In the genomic region with DNA sequence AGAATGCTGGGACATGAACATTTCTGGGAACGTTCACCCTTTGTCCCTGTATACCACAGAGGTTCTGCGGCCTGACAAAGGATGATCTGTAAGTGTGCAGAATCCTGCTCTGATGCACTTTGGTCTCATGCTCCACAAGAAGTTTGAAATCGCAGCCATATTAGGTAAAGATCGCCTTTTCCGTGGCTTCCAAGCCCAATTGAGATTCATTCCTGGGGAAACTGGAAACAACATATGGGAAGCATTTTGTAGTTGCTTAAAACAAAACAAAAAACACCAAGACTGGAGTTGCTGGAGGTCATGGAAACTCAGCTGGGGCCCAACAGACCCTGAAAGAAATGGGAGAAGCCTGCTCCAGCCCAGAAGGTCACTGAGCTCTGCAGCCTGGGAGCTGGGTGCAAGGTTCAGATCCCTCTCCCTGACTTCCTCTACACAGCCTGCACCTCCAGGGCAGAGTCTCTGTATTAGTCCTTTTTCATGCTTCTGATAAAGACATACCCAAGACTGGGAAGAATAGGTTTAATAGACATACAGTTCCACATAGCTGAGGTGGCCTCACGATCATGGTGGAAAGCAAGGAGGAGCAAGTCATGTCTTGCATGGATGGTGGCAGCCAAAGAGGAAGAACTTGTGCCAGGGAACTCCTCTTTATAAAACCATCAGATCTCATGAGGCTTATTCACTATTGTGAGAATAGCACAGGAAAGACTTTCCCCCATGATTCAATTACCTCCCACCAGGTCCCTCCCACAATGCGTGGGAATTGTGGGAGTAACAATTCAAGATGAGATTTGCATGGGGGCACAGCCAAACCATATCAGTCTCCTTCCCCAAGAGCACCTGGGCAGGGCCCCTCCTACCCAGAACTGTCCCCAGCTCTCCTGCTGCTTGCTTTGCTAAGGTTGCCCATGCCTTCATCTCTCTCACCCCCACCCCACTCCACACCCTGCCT, we compare ENCODE assay signal across 1 cellular context.
TF ChIP-seq lines count a peak whose summit lies in the region.

No MANE protein-coding gene starts in this region.

TF ChIP-seq in GM23338, 12 proteins besides CTCF, POLR2A, EP300 and RAD21 (continued from another document):
- TF ChIP-seq ETS1 (IDR thresholded peaks at IDR 0.05) = no peak
- TF ChIP-seq, protein P1, sequence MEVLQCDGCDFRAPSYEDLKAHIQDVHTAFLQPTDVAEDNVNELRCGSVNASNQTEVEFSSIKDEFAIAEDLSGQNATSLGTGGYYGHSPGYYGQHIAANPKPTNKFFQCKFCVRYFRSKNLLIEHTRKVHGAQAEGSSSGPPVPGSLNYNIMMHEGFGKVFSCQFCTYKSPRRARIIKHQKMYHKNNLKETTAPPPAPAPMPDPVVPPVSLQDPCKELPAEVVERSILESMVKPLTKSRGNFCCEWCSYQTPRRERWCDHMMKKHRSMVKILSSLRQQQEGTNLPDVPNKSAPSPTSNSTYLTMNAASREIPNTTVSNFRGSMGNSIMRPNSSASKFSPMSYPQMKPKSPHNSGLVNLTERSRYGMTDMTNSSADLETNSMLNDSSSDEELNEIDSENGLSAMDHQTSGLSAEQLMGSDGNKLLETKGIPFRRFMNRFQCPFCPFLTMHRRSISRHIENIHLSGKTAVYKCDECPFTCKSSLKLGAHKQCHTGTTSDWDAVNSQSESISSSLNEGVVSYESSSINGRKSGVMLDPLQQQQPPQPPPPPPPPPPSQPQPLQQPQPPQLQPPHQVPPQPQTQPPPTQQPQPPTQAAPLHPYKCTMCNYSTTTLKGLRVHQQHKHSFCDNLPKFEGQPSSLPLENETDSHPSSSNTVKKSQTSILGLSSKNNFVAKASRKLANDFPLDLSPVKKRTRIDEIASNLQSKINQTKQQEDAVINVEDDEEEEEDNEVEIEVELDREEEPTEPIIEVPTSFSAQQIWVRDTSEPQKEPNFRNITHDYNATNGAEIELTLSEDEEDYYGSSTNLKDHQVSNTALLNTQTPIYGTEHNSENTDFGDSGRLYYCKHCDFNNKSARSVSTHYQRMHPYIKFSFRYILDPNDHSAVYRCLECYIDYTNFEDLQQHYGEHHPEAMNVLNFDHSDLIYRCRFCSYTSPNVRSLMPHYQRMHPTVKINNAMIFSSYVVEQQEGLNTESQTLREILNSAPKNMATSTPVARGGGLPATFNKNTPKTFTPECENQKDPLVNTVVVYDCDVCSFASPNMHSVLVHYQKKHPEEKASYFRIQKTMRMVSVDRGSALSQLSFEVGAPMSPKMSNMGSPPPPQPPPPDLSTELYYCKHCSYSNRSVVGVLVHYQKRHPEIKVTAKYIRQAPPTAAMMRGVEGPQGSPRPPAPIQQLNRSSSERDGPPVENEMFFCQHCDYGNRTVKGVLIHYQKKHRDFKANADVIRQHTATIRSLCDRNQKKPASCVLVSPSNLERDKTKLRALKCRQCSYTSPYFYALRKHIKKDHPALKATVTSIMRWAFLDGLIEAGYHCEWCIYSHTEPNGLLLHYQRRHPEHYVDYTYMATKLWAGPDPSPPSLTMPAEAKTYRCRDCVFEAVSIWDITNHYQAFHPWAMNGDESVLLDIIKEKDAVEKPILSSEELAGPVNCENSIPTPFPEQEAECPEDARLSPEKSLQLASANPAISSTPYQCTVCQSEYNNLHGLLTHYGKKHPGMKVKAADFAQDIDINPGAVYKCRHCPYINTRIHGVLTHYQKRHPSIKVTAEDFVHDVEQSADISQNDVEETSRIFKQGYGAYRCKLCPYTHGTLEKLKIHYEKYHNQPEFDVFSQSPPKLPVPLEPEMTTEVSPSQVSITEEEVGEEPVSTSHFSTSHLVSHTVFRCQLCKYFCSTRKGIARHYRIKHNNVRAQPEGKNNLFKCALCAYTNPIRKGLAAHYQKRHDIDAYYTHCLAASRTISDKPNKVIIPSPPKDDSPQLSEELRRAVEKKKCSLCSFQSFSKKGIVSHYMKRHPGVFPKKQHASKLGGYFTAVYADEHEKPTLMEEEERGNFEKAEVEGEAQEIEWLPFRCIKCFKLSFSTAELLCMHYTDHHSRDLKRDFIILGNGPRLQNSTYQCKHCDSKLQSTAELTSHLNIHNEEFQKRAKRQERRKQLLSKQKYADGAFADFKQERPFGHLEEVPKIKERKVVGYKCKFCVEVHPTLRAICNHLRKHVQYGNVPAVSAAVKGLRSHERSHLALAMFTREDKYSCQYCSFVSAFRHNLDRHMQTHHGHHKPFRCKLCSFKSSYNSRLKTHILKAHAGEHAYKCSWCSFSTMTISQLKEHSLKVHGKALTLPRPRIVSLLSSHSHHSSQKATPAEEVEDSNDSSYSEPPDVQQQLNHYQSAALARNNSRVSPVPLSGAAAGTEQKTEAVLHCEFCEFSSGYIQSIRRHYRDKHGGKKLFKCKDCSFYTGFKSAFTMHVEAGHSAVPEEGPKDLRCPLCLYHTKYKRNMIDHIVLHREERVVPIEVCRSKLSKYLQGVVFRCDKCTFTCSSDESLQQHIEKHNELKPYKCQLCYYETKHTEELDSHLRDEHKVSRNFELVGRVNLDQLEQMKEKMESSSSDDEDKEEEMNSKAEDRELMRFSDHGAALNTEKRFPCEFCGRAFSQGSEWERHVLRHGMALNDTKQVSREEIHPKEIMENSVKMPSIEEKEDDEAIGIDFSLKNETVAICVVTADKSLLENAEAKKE (CRISPR knock-in tag; IDR thresholded peaks at IDR 0.05) = no peak
- no peak for TF ChIP-seq EZH2phosphoT487 (IDR thresholded peaks at IDR 0.05; ENCODE audit: unreplicated experiment)
- no peak for TF ChIP-seq REST (IDR thresholded peaks at IDR 0.05; ENCODE audit: unreplicated experiment)
- no peak for TF ChIP-seq CREB1 (CRISPR knock-in tag; IDR thresholded peaks at IDR 0.05; ENCODE audit: low read depth)
- no peak for TF ChIP-seq STAT1 (IDR thresholded peaks at IDR 0.05; ENCODE audit: unreplicated experiment)
